Comparison of ENCODE assay signal across 12 cellular contexts in genomic region chr18:40867452-40867851, GRCh38.
DNase-seq lines count a peak whose midpoint lies in the region; ATAC-seq lines count a peak whose summit lies in the region.
"Had no signal": no experiment of that assay in that cellular context is flagged by ENCODE, and none has a peak within 500 bp of the region (broad histone marks: within the 10 kb centered on the region; RNA-seq: fewer than 3 reads in every experiment).

No MANE protein-coding gene starts in this region.

- H3K27ac ChIP-seq in GM23248, result peak overlapping the region; percentile 99
- H3K27ac ChIP-seq: ascending aorta had no signal

- no peaks in the 10 kb centered on the region for H3K27me3 ChIP-seq in GM23248 (replicated peaks; ENCODE audit: insufficient read depth)
- H3K27me3 ChIP-seq: ascending aorta had no signal

- H3K9ac ChIP-seq in GM23248, result peak overlapping the region; percentile 85

- in situ Hi-C loops in GM23248 (cut with MboI), result no loop called here

- 0 out of 2 replicates have a peak, but pooled peaks cover 5% of the 10 kb centered on the region for H3K9me2 ChIP-seq in GM23248 (ENCODE audit: insufficient read depth)

- H3K9me3 ChIP-seq in GM23248 (ENCODE audit: low read depth), result no peaks in the 10 kb centered on the region
- H3K9me3 ChIP-seq: ascending aorta had no signal

- H2AFZ ChIP-seq in GM23248, result peak overlapping the region; percentile 62

- ATAC-seq in esophagus mucosa (peak; percentile 73), HG02981 (IDR thresholded peaks at IDR 0.05; ENCODE audit: unreplicated experiment) (no peak)
- ATAC-seq: activated CD4-positive, alpha-beta T cell treated with anti-CD3 and anti-CD28 coated beads for 36 hours had no signal

- no peaks in the 10 kb centered on the region for H3K36me3 ChIP-seq in GM23248 (ENCODE audit: low read depth)
- H3K36me3 ChIP-seq: ascending aorta had no signal

- peak overlapping the region; percentile 52 for H3K4me3 ChIP-seq in GM23248
- H3K4me3 ChIP-seq: ascending aorta had no signal

- peaks cover 18% of the 10 kb centered on the region for H3F3A ChIP-seq in GM23248 (ENCODE audit: insufficient read depth)

- peaks cover 31% of the 10 kb centered on the region for H3K4me1 ChIP-seq in GM23248 (ENCODE audit: insufficient read depth)
- H3K4me1 ChIP-seq: ascending aorta had no signal

- H4K20me1 ChIP-seq in GM23248 (ENCODE audit: insufficient read depth), result no peaks in the 10 kb centered on the region

- WGBS in GM23248 (ENCODE audit: low coverage in 1 of 2, low lambda C conversion rate in 2 of 2, missing lambda C conversion rate in 2 of 2), 2 experiments, result 7 to 20% methylated on average over 2 of the region's 2 CpGs

- DNase-seq in GM23248 (peak; percentile 91), RKO (ENCODE audit: low spot score) (peak; percentile 27), non-pigmented ciliary epithelial cell (ENCODE audit: low read depth) (peak; percentile 77), NCI-H1436 (lab: John Stamatoyannopoulos, UW) (no peak), NCI-H1417 treated with DMSO at 0.1 percent for 48 hours (lab: John Stamatoyannopoulos, UW) (no peak), ureter (ENCODE audit: low spot score) (no peak)
- DNase-seq: activated CD4-positive, alpha-beta T cell treated with anti-CD3 and anti-CD28 coated beads for 36 hours; activated T-cell treated with anti-CD3 and anti-CD28 coated beads, Interleukin-2, amount 50 U/mL, for 24 hours; NCI-H1105 treated with DMSO at 0.1 percent for 48 hours had no signal

- peak overlapping the region; percentile 75 for H3K4me2 ChIP-seq in GM23248 (ENCODE audit: unreplicated experiment)

- no peaks in the 10 kb centered on the region for H3K79me2 ChIP-seq in GM23248 (ENCODE audit: insufficient read depth)

Comparison
In these comparisons a context has a peak if more than half of its experiments do, and no peak if none do; other contexts are left out.
1. DNase-seq: peak in GM23248 (single experiment), RKO (single experiment) and non-pigmented ciliary epithelial cell (single experiment); none in NCI-H1436 (single experiment), NCI-H1417 treated with DMSO at 0.1 percent for 48 hours (single experiment) and ureter (single experiment).